15 cellular contexts compared by ENCODE assay signal in the genomic region with DNA sequence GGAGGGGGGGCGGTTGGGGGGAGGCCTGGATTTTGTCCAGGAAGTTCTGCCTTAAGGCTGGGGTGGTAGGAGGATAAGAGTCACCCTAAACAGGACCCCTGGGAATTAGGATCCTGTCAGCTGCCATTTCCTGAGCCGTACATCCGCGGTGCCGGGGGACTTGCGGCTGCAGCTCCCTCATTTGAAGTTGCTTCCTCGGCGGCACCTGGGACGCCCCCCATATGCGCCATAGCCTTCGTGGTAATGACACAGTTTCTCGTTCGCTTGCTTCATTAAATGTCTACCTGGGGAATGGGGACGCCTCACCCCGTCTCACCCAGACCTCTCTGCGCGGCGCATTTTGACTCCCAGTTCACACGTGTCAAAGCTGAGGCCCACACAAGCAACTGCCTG. TPM values are rescaled to one million over a fixed set of nuclear protein-coding genes. Genes with fewer than 3 reads are reported as not detected.
DNase-seq lines count a peak whose midpoint lies in the region; ATAC-seq, FAIRE-seq and TF ChIP-seq lines count a peak whose summit lies in the region.
"Had no signal": no experiment of that assay in that cellular context is flagged by ENCODE, and none has a peak within 500 bp of the region (broad histone marks: within the 10 kb centered on the region; RNA-seq: fewer than 3 reads in every experiment).

No MANE protein-coding gene starts in this region.

- H3K36me3 ChIP-seq in RWPE2 (ENCODE audit: low read depth) (no peaks in the 10 kb centered on the region), hepatocyte (replicated peaks; ENCODE audit: insufficient read depth, low read depth) (no peaks in the 10 kb centered on the region), thoracic aorta (no peaks in the 10 kb centered on the region)

- H3K79me2 ChIP-seq in hepatocyte = no peaks in the 10 kb centered on the region

- no peaks in the 10 kb centered on the region for H3K9me3 Mint-ChIP-seq in activated CD4-positive, alpha-beta T cell treated with anti-CD3 and anti-CD28 coated beads for 36 hours (ENCODE audit: low read depth)
- H3K9me3 Mint-ChIP-seq: activated T-cell treated with anti-CD3 and anti-CD28 coated beads, Interleukin-2, amount 50 U/mL, for 4 hours; naive thymus-derived CD4-positive, alpha-beta T cell had no signal

- POLR2A ChIA-PET in activated CD4-positive, alpha-beta T cell treated with anti-CD3 and anti-CD28 coated beads for 36 hours (lab: Charles Lee) = no interaction called here

- CTCF ChIA-PET in activated CD4-positive, alpha-beta T cell treated with anti-CD3 and anti-CD28 coated beads for 36 hours (lab: Charles Lee) = no interaction called here

- peaks cover 8% of the 10 kb centered on the region for H3K4me1 Mint-ChIP-seq in activated CD4-positive, alpha-beta T cell treated with anti-CD3 and anti-CD28 coated beads for 36 hours

- H3K9me3 ChIP-seq in RWPE2 (ENCODE audit: severe bottlenecking) = peaks cover 4% of the 10 kb centered on the region
- H3K9me3 ChIP-seq in hepatocyte (ENCODE audit: low read depth) = no peaks in the 10 kb centered on the region
- H3K9me3 ChIP-seq in thoracic aorta = no peaks in the 10 kb centered on the region

- H3K27me3 ChIP-seq in RWPE2 (ENCODE audit: insufficient read depth, poor library complexity, severe bottlenecking) (no peaks in the 10 kb centered on the region), hepatocyte (no peaks in the 10 kb centered on the region), thoracic aorta (replicated peaks; ENCODE audit: insufficient read depth) (no peaks in the 10 kb centered on the region)

- FAIRE-seq in GM19239 (lab: Jason Lieb, UNC) = no peak
- FAIRE-seq: A204.1 had no signal

- H3K4me3 ChIP-seq in RWPE2 (ENCODE audit: severe bottlenecking) (no peak overlapping the region), hepatocyte (no peak overlapping the region), thoracic aorta (peak overlapping the region; percentile 7)

- H3K4me3 Mint-ChIP-seq in activated CD4-positive, alpha-beta T cell treated with anti-CD3 and anti-CD28 coated beads for 36 hours = no peak overlapping the region
- H3K4me3 Mint-ChIP-seq: activated T-cell treated with anti-CD3 and anti-CD28 coated beads, Interleukin-2, amount 50 U/mL, for 4 hours had no signal

- peaks cover 2% of the 10 kb centered on the region for H3K27me3 Mint-ChIP-seq in activated CD4-positive, alpha-beta T cell treated with anti-CD3 and anti-CD28 coated beads for 36 hours

- intact Hi-C loops in activated CD4-positive, alpha-beta T cell treated with anti-CD3 and anti-CD28 coated beads for 36 hours (cut with DNase I, micrococcal nuclease) = no loop called here

- H3K4me2 ChIP-seq in hepatocyte = peak overlapping the region; percentile 28

- peaks cover 29% of the 10 kb centered on the region for H3K4me1 ChIP-seq in RWPE2 (ENCODE audit: insufficient read depth, poor library complexity, severe bottlenecking)
- peaks cover 24% of the 10 kb centered on the region for H3K4me1 ChIP-seq in hepatocyte (ENCODE audit: insufficient read depth)
- peaks cover 10 to 34% of the 10 kb centered on the region in 2 donors for H3K4me1 ChIP-seq in thoracic aorta (ENCODE audit: control insufficient read depth in 1 of 2, low read depth in 2 of 2)

- no peaks in the 10 kb centered on the region for H3K9me2 ChIP-seq in hepatocyte (replicated peaks; ENCODE audit: insufficient read depth)

- no peak for ATAC-seq in activated CD4-positive, alpha-beta T cell treated with anti-CD3 and anti-CD28 coated beads for 36 hours
- ATAC-seq in RWPE2 (ENCODE audit: low read depth) (no peak), thoracic aorta (ENCODE audit: insufficient number of reproducible peaks, low FRiP score, low read depth) (no peak)
- ATAC-seq: activated T-cell treated with anti-CD3 and anti-CD28 coated beads, Interleukin-2, amount 50 U/mL, for 4 hours had no signal

- DNase-seq in activated CD4-positive, alpha-beta T cell treated with anti-CD3 and anti-CD28 coated beads for 36 hours = peak; percentile 28
- DNase-seq in activated CD4-positive, alpha-beta T cell treated with anti-CD3 and anti-CD28 coated beads for 1 hour = no peak
- DNase-seq in RWPE2 (ENCODE audit: low spot score) (no peak), hepatocyte (ENCODE audit: low spot score) (no peak), thoracic aorta (ENCODE audit: low spot score) (no peak), GM19239 (ENCODE audit: insufficient read length, low spot score) (no peak), SKM-1 (lab: John Stamatoyannopoulos, UW; ENCODE audit: unreplicated experiment) (no peak), retina (no peak)
- DNase-seq: activated CD4-positive, CD25-positive, alpha-beta regulatory T cell treated with anti-CD3 and anti-CD28 coated beads, Interleukin-2, amount 50 U/mL, for 72 hours; activated T-cell treated with anti-CD3 and anti-CD28 coated beads, Interleukin-2, amount 50 U/mL, for 4 hours; MM.1S had no signal

- WGBS in hepatocyte (ENCODE audit: low lambda C conversion rate, missing lambda C conversion rate) = 80% methylated on average over 19 of the region's 19 CpGs

- H3K36me3 Mint-ChIP-seq in activated CD4-positive, alpha-beta T cell treated with anti-CD3 and anti-CD28 coated beads for 36 hours (ENCODE audit: low read depth) = no peaks in the 10 kb centered on the region
- H3K36me3 Mint-ChIP-seq: naive thymus-derived CD4-positive, alpha-beta T cell had no signal

- no peak for TF ChIP-seq CTCF in RWPE2 (IDR thresholded peaks at IDR 0.05; ENCODE audit: poor library complexity, severe bottlenecking)
- TF ChIP-seq CTCF in hepatocyte (IDR thresholded peaks at IDR 0.05; ENCODE audit: poor library complexity) = no peak
- TF ChIP-seq CTCF in thoracic aorta (IDR thresholded peaks at IDR 0.05) = no peak

- peak overlapping the region; percentile 19 for H3K27ac Mint-ChIP-seq in activated CD4-positive, alpha-beta T cell treated with anti-CD3 and anti-CD28 coated beads for 36 hours

- H2AFZ ChIP-seq in hepatocyte = no peak overlapping the region

- H3K27ac ChIP-seq in RWPE2 (ENCODE audit: poor library complexity, severe bottlenecking) (peak overlapping the region; percentile 42), hepatocyte (no peak overlapping the region), thoracic aorta (no peak overlapping the region)

- no peaks in the 10 kb centered on the region for H4K20me1 ChIP-seq in hepatocyte (ENCODE audit: insufficient read depth, poor library complexity, severe bottlenecking)

RNA-seq across cellular contexts. Expression of gene PABPN1L, which starts 55.1 kb away (rescaled TPM):
- total RNA-seq in activated CD4-positive, alpha-beta T cell treated with anti-CD3 and anti-CD28 coated beads for 36 hours = not detected
- total RNA-seq in hepatocyte (not detected in 2 replicates), thoracic aorta (not detected)
- not detected in 2 replicates for polyA plus RNA-seq in hepatocyte
- total RNA-seq: activated T-cell treated with anti-CD3 and anti-CD28 coated beads, Interleukin-2, amount 50 U/mL, for 4 hours; kidney epithelial cell; naive thymus-derived CD4-positive, alpha-beta T cell; sciatic nerve had no signal
- polyA plus RNA-seq: naive thymus-derived CD4-positive, alpha-beta T cell had no signal

RNA-seq across cellular contexts. Expression of gene CBFA2T3, which starts 55.4 kb away (rescaled TPM):
- under 1 TPM; 0.30 to 0.34 TPM for total RNA-seq in activated CD4-positive, alpha-beta T cell treated with anti-CD3 and anti-CD28 coated beads for 36 hours
- total RNA-seq in hepatocyte (0.07 TPM in 1 of 2 replicates, not detected in the other), thoracic aorta (1 to 10 TPM; 3.9 to 6.6 TPM)
- 1.1 and 1.5 TPM in 2 replicates for polyA plus RNA-seq in hepatocyte
